22 cellular contexts compared by ENCODE assay signal in the genomic region with DNA sequence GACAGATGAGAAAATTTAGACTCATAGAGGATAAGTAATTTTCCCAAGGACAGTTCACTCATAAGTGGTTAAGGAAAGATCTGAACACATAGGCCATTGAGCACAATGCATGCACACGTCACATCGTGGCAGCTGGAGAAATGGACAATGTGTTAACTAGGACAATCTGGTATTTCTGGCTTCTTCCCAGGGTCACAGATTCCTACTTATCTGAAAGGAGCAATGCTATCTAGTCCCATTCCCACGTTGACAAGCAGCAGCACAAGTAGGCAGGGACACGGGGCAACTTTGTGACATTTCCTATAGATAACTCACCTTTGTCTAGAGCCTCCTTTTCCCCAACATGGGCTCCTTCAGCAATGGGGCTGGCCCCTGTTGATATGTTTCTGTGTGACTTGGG. TPM values are rescaled to one million over a fixed set of nuclear protein-coding genes. Genes with fewer than 3 reads are reported as not detected.
DNase-seq lines count a peak whose midpoint lies in the region; ATAC-seq, FAIRE-seq and TF ChIP-seq lines count a peak whose summit lies in the region.
"Had no signal": no experiment of that assay in that cellular context is flagged by ENCODE, and none has a peak within 500 bp of the region (broad histone marks: within the 10 kb centered on the region; RNA-seq: fewer than 3 reads in every experiment).

No MANE protein-coding gene starts in this region.

- H3K79me2 ChIP-seq in K562 (ENCODE audit: control insufficient read depth, insufficient read depth, low read length) = no peaks in the 10 kb centered on the region
- no peaks in the 10 kb centered on the region for H3K79me2 ChIP-seq in trophoblast cell (ENCODE audit: control insufficient read depth, insufficient read depth, low read length, poor library complexity)

- no peak overlapping the region for H3K23ac ChIP-seq in trophoblast cell (ENCODE audit: low read length)

- no peak overlapping the region for H2BK5ac ChIP-seq in trophoblast cell (ENCODE audit: low read depth, low read length, poor library complexity)

- no peaks in the 10 kb centered on the region for H3K27me3 ChIP-seq in K562 (ENCODE audit: control insufficient read depth in 2 of 2, insufficient read depth in 2 of 2, low read length in 2 of 2)
- no peaks in the 10 kb centered on the region for H3K27me3 ChIP-seq in trophoblast cell (ENCODE audit: insufficient read depth, low read length)
- H3K27me3 ChIP-seq in ovary = no peaks in the 10 kb centered on the region
- H3K27me3 ChIP-seq: BE2C, BLaER1 had no signal

- POLR2A ChIA-PET in K562 (lab: Yijun Ruan, JAX) = no interaction called here

- H3K4me3 ChIP-seq in K562 (no peak overlapping the region), trophoblast cell (ENCODE audit: low read depth, low read length) (no peak overlapping the region), ovary (no peak overlapping the region)
- H3K4me3 ChIP-seq: BLaER1, GM12878 had no signal

- CTCF ChIA-PET in K562 (lab: Yijun Ruan, JAX; ENCODE audit: low intra/inter-chr PET ratio) = no interaction called here

- no peak overlapping the region for H2BK120ac ChIP-seq in trophoblast cell (ENCODE audit: insufficient read depth, low read length, poor library complexity)

- H3K27ac ChIP-seq in K562 (ENCODE audit: extremely low read depth, low read depth, low read length) = no peak overlapping the region
- H3K27ac ChIP-seq in trophoblast cell (ENCODE audit: low read depth, low read length) = no peak overlapping the region
- H3K27ac ChIP-seq in ovary = no peak overlapping the region
- H3K27ac ChIP-seq: BLaER1 had no signal

- TF ChIP-seq POLR2A in K562 (conservative IDR thresholded peaks at IDR 0.05) = no peak
- no peak for TF ChIP-seq POLR2A in ovary (IDR thresholded peaks at IDR 0.05)

- no peak overlapping the region for H4K91ac ChIP-seq in trophoblast cell (ENCODE audit: low read depth, low read length)

- no peaks in the 10 kb centered on the region for H3K9me1 ChIP-seq in K562 (ENCODE audit: control insufficient read depth, insufficient read depth, low read length)

- no peaks in the 10 kb centered on the region for H3K9me3 ChIP-seq in K562 (replicated peaks; ENCODE audit: control insufficient read depth, insufficient read depth, low read depth, low read length)
- H3K9me3 ChIP-seq in trophoblast cell (ENCODE audit: insufficient read depth, low read depth, low read length) = no peaks in the 10 kb centered on the region
- no peaks in the 10 kb centered on the region for H3K9me3 ChIP-seq in ovary
- H3K9me3 ChIP-seq: BE2C, BLaER1 had no signal

- H3K4me2 ChIP-seq in K562 (ENCODE audit: insufficient read depth, low read length) (no peak overlapping the region), trophoblast cell (ENCODE audit: low read length) (no peak overlapping the region)
- H3K4me2 ChIP-seq: BLaER1 had no signal

- H3K79me1 ChIP-seq in trophoblast cell (ENCODE audit: low read length) = no peaks in the 10 kb centered on the region

- DNase-seq in K562 (ENCODE audit: extremely low read depth in 1 of 4, low spot score in 3 of 4) = no peak
- peak; percentile 42 for DNase-seq in cerebellum (ENCODE audit: low spot score)
- peak; percentile 51 to 87 for DNase-seq in trophoblast cell
- no peak for DNase-seq in ovary
- DNase-seq in kidney tubule cell (ENCODE audit: low spot score) = no peak
- DNase-seq in DMS114 treated with DMSO at 0.1 percent for 48 hours (lab: John Stamatoyannopoulos, UW; ENCODE audit: unreplicated experiment) = no peak
- DNase-seq: 8988T; ACHN; BE2C; CD4-positive, alpha-beta memory T cell; CD4-positive, CD25-positive, alpha-beta regulatory T cell; CD8-positive, alpha-beta memory T cell; COR-L47; DMS 273 treated with DMSO at 0.1 percent for 48 hours; DMS79 treated with DMSO at 0.1 percent for 48 hours; GDM1 had no signal

- no peaks in the 10 kb centered on the region for H4K20me1 ChIP-seq in K562 (replicated peaks; ENCODE audit: control insufficient read depth, insufficient read depth, low read length)
- H4K20me1 ChIP-seq: BLaER1 had no signal

- no peak overlapping the region for H2AK5ac ChIP-seq in trophoblast cell (ENCODE audit: low read length)

- H3K36me3 ChIP-seq in K562 (ENCODE audit: control insufficient read depth, insufficient read depth, low read length) = no peaks in the 10 kb centered on the region
- no peaks in the 10 kb centered on the region for H3K36me3 ChIP-seq in trophoblast cell (ENCODE audit: control insufficient read depth in 1 of 2, insufficient read depth in 2 of 2, low read length in 2 of 2)
- no peaks in the 10 kb centered on the region for H3K36me3 ChIP-seq in ovary
- H3K36me3 ChIP-seq: BE2C, BLaER1 had no signal

- no peak overlapping the region for H3K9ac ChIP-seq in K562 (ENCODE audit: insufficient read depth in 1 of 2, low read depth in 2 of 2, low read length in 2 of 2)
- H3K9ac ChIP-seq in trophoblast cell (ENCODE audit: low read length) = no peak overlapping the region
- H3K9ac ChIP-seq: BLaER1 had no signal

- TF ChIP-seq RAD21 in K562 (CRISPR knock-in tag; conservative IDR thresholded peaks at IDR 0.05 in 1 of 2, IDR thresholded peaks at IDR 0.05 in 1 of 2) = no peak

- in situ Hi-C loops in K562 (cut with MboI) = no loop called here

- no peak overlapping the region for H3K4ac ChIP-seq in trophoblast cell (ENCODE audit: low read depth, low read length)

- BruUV-seq in K562 (replicated peaks; lab: Mats Ljungman, UMichigan) = no TSS peak

- FAIRE-seq in K562 (lab: Jason Lieb, UNC) = no peak
- FAIRE-seq: A204.1, GM12878, GM12892, GM18507 had no signal

- no peak overlapping the region for H3K14ac ChIP-seq in trophoblast cell (ENCODE audit: low read length)

- H4K12ac ChIP-seq in trophoblast cell (ENCODE audit: low read depth, low read length) = no peak overlapping the region

- no peak overlapping the region for H4K8ac ChIP-seq in trophoblast cell (ENCODE audit: low read depth, low read length)

- no peak overlapping the region for H2BK12ac ChIP-seq in trophoblast cell (ENCODE audit: low read length)

- intact Hi-C loops in K562 (cut with micrococcal nuclease) = no loop called here
- intact Hi-C loops in ovary (cut with DNase I) = no loop called here

- TF ChIP-seq CTCF in K562 (IDR thresholded peaks at IDR 0.05 in 2 of 3, conservative IDR thresholded peaks at IDR 0.05 in 1 of 3; ENCODE audit: insufficient read depth in 2 of 3, low read depth in 1 of 3, low read length in 3 of 3) (no peak), ovary (IDR thresholded peaks at IDR 0.05) (no peak)

- TF ChIP-seq EP300 in K562 (IDR thresholded peaks at IDR 0.05; ENCODE audit: low read length) (no peak), ovary (IDR thresholded peaks at IDR 0.05) (no peak)

- ATAC-seq in K562 = no peak
- no peak for ATAC-seq in HG03460 (IDR thresholded peaks at IDR 0.05; ENCODE audit: unreplicated experiment)
- ATAC-seq: GM12878 had no signal

- WGBS in K562 (ENCODE audit: insufficient coverage, low coverage, missing lambda C conversion rate) = 29% methylated on average over 4 of the region's 4 CpGs
- WGBS in trophoblast cell (ENCODE audit: extremely low coverage, insufficient coverage, insufficient read length) = no CpG with 5 or more reads among the region's 4 CpGs
- WGBS in ovary, 3 donors = 66 to 92% (median 70%) methylated on average over 4 of the region's 4 CpGs

- H3K18ac ChIP-seq in trophoblast cell (ENCODE audit: low read length) = no peak overlapping the region

- H2AFZ ChIP-seq in K562 (ENCODE audit: low read depth, low read length) = peak overlapping the region; percentile 24; the same call in 1 of the 2 replicates
- no peak overlapping the region for H2AFZ ChIP-seq in trophoblast cell (ENCODE audit: insufficient read depth, low read length, poor library complexity)

- peaks cover under 1 to 19% of the 10 kb centered on the region in 2 experiments; a peak in 2 of 5 replicates for H3K4me1 ChIP-seq in K562 (replicated peaks in 1 of 2; ENCODE audit: control insufficient read depth in 2 of 2, insufficient read depth in 2 of 2, low read length in 2 of 2)
- no peaks in the 10 kb centered on the region for H3K4me1 ChIP-seq in trophoblast cell (ENCODE audit: control insufficient read depth in 1 of 2, insufficient read depth in 2 of 2, low read length in 2 of 2)
- no peaks in the 10 kb centered on the region for H3K4me1 ChIP-seq in ovary (ENCODE audit: insufficient read depth)
- H3K4me1 ChIP-seq: BE2C had no signal

TF ChIP-seq in K562, 482 proteins besides CTCF, POLR2A, EP300 and RAD21 (continues in another document):
- no peak for TF ChIP-seq MCM5 (IDR thresholded peaks at IDR 0.05; ENCODE audit: low read depth)

RNA-seq across cellular contexts. Expression of a gene that starts 6.7 kb away (rescaled TPM):
- total RNA-seq in K562 (2011; cell fraction: chromatin; rRNA removed; ENCODE audit: low replicate concordance) = 13.8 and 49.6 TPM in 2 replicates
- 9.2 and 10.9 TPM in 2 replicates for total RNA-seq in K562 (2011; cell fraction: nucleolus; rRNA removed)
- total RNA-seq in K562 (2011; cell fraction: nucleoplasm; rRNA removed) = 19.1 and 21.8 TPM in 2 replicates
- total RNA-seq in K562 (2014; rRNA removed) = 65.3 and 66.4 TPM in 2 replicates
- 74.5 and 82.5 TPM in 2 replicates for total RNA-seq in K562 (2014; rRNA removed; fragmentation: Illumina TruSeq; extraction: Trizol)
- 48.3 and 49.4 TPM in 2 replicates for total RNA-seq in K562 (2015; rRNA removed; fragmentation: Illumina TruSeq; extraction: Trizol)
- total RNA-seq in K562 (2021) = 73.3 and 74.1 TPM in 2 replicates
- polyA plus RNA-seq in K562 (2011; rRNA removed) = 56.3 and 84.6 TPM in 2 replicates
- 13.5 and 17.5 TPM in 2 replicates for polyA plus RNA-seq in K562 (2011; cell fraction: cytosol; rRNA removed)
- polyA plus RNA-seq in K562 (2011; cell fraction: nucleus; rRNA removed) = 11.9 and 16.0 TPM in 2 replicates
- polyA plus RNA-seq in K562 (2012) = 51.0 and 59.8 TPM in 2 replicates
- 58.4 and 64.8 TPM in 2 replicates for polyA plus RNA-seq in K562 (2014; fragmentation: Illumina TruSeq; extraction: Trizol)
- 10 to 100 TPM; 29.7 to 32.0 TPM for polyA plus RNA-seq in K562 (2014; fragmentation: Nextera tagmentation; extraction: Ambion mirVana)
- 92.2 and 108 TPM in 2 replicates for polyA plus RNA-seq in K562 (2014; rRNA removed)
- 39.0 and 55.8 TPM in 2 replicates for polyA minus RNA-seq in K562 (2011; rRNA and poly(A)+ RNA removed)
- polyA minus RNA-seq in K562 (2011; cell fraction: cytosol; rRNA and poly(A)+ RNA removed) = 17.4 and 24.0 TPM in 2 replicates
- polyA minus RNA-seq in K562 (2011; cell fraction: nucleus; rRNA and poly(A)+ RNA removed) = 12.3 and 20.1 TPM in 2 replicates
- 33.7 TPM for total RNA-seq in cerebellum
- 53.8 and 54.3 TPM in 2 replicates for polyA plus RNA-seq in trophoblast cell (2013)
- 10 to 100 TPM; 19.3 to 34.4 (median 30.5) TPM for total RNA-seq in ovary
- 10 to 100 TPM; 30.3 to 99.2 TPM for polyA plus RNA-seq in ovary

Comparison
In these comparisons a context has a peak if more than half of its experiments do, and no peak if none do; other contexts are left out.
1. DNase-seq: peak in cerebellum (single experiment) and trophoblast cell (2 of 2); none in K562 (0 of 4), ovary (0 of 5), kidney tubule cell (single experiment) and DMS114 treated with DMSO at 0.1 percent for 48 hours (single experiment).